1 cellular context compared by ENCODE assay signal in genomic region chr19:38975214-38975860, GRCh38.
TF ChIP-seq lines count a peak whose summit lies in the region.

TSS of gene FBXO17 (minus strand) at chr19:38975742. CDS start at chr19:38950319, 25,423 bp downstream.

TF ChIP-seq in HepG2, 621 proteins besides CTCF, POLR2A, EP300 and RAD21 (continued from another document and continues in another):
- no peak for TF ChIP-seq ATF2 (CRISPR knock-in tag; IDR thresholded peaks at IDR 0.05)
- TF ChIP-seq ZMYM3 (CRISPR knock-in tag; IDR thresholded peaks at IDR 0.05): no peak
- TF ChIP-seq ZNF605 (CRISPR knock-in tag; IDR thresholded peaks at IDR 0.05): no peak
- peak; percentile 73 for TF ChIP-seq PTBP1 (IDR thresholded peaks at IDR 0.05; ENCODE audit: low read depth, low read length, poor library complexity, severe bottlenecking)
- peak; percentile 57; the same call in 1 of the 2 replicates for TF ChIP-seq TBX2 (CRISPR knock-in tag; IDR thresholded peaks at IDR 0.05; ENCODE audit: borderline replicate concordance)
- no peak for TF ChIP-seq ZBTB42 (CRISPR knock-in tag; IDR thresholded peaks at IDR 0.05)
- peak; percentile 88 for TF ChIP-seq MAX (IDR thresholded peaks at IDR 0.05)
- peak; percentile 8; the same call in 1 of the 2 replicates for TF ChIP-seq SP4 (CRISPR knock-in tag; IDR thresholded peaks at IDR 0.05)
- no peak for TF ChIP-seq ZNF552 (CRISPR knock-in tag; IDR thresholded peaks at IDR 0.05; ENCODE audit: borderline replicate concordance)
- no peak for TF ChIP-seq HCFC1 (IDR thresholded peaks at IDR 0.05; ENCODE audit: low read depth, low read length)
- TF ChIP-seq HOMEZ (CRISPR knock-in tag; IDR thresholded peaks at IDR 0.05; ENCODE audit: low read depth): no peak
- TF ChIP-seq TEF (CRISPR knock-in tag; IDR thresholded peaks at IDR 0.05): no peak; the same call in 1 of the 2 replicates
- no peak for TF ChIP-seq GABPA (IDR thresholded peaks at IDR 0.05; ENCODE audit: low read depth, low read length)
- TF ChIP-seq GABPA (CRISPR knock-in tag; IDR thresholded peaks at IDR 0.05; ENCODE audit: low read depth): no peak
- no peak for TF ChIP-seq ZFP36L2 (CRISPR knock-in tag; IDR thresholded peaks at IDR 0.05)
- no peak for TF ChIP-seq NCOA2 (CRISPR knock-in tag; IDR thresholded peaks at IDR 0.05)
- no peak for TF ChIP-seq NFE2 (CRISPR knock-in tag; IDR thresholded peaks at IDR 0.05)
- no peak; the same call in 1 of the 2 replicates for TF ChIP-seq ATF7-NPFF (CRISPR knock-in tag; IDR thresholded peaks at IDR 0.05; ENCODE audit: low read depth)
- no peak for TF ChIP-seq ZNF260 (CRISPR knock-in tag; IDR thresholded peaks at IDR 0.05; ENCODE audit: borderline replicate concordance, low read depth)
- TF ChIP-seq ZBTB38 (CRISPR knock-in tag; IDR thresholded peaks at IDR 0.05): no peak
- no peak for TF ChIP-seq KLF9 (CRISPR knock-in tag; IDR thresholded peaks at IDR 0.05; ENCODE audit: low read depth)
- TF ChIP-seq NPAS2 (CRISPR knock-in tag; IDR thresholded peaks at IDR 0.05; ENCODE audit: borderline replicate concordance): no peak
- TF ChIP-seq ZNF816 (CRISPR knock-in tag; IDR thresholded peaks at IDR 0.05; ENCODE audit: borderline replicate concordance): no peak
- peak; percentile 23; the same call in 1 of the 2 replicates for TF ChIP-seq BRF2 (CRISPR knock-in tag; IDR thresholded peaks at IDR 0.05)
- TF ChIP-seq CEBPB (IDR thresholded peaks at IDR 0.05; ENCODE audit: borderline replicate concordance, low read depth, low read length): no peak
- TF ChIP-seq MED1 (CRISPR knock-in tag; IDR thresholded peaks at IDR 0.05): peak; percentile 3; the same call in 1 of the 2 replicates
- no peak for TF ChIP-seq TBL1XR1 (IDR thresholded peaks at IDR 0.05; ENCODE audit: borderline replicate concordance, low read length, partially characterized antibody)
- no peak for TF ChIP-seq KDM6A (CRISPR knock-in tag; IDR thresholded peaks at IDR 0.05; ENCODE audit: low read depth)
- TF ChIP-seq SNRNP70 (IDR thresholded peaks at IDR 0.05; ENCODE audit: low read depth, low read length): no peak
- TF ChIP-seq CBFB (CRISPR knock-in tag; IDR thresholded peaks at IDR 0.05): no peak
- no peak for TF ChIP-seq PAX8 (CRISPR knock-in tag; IDR thresholded peaks at IDR 0.05; ENCODE audit: borderline replicate concordance)
- peak; percentile 45 for TF ChIP-seq POLR2AphosphoS5 (IDR thresholded peaks at IDR 0.05; ENCODE audit: low read depth, low read length)
- no peak for TF ChIP-seq RERE (CRISPR knock-in tag; IDR thresholded peaks at IDR 0.05; ENCODE audit: low read depth)
- no peak for TF ChIP-seq ZBED4 (CRISPR knock-in tag; IDR thresholded peaks at IDR 0.05; ENCODE audit: borderline replicate concordance)
- no peak for TF ChIP-seq ZNF646 (CRISPR knock-in tag; IDR thresholded peaks at IDR 0.05)
- 0 out of 2 replicates have a peak, but pooled peaks have one; percentile 34 for TF ChIP-seq ELF3 (CRISPR knock-in tag; IDR thresholded peaks at IDR 0.05)
- TF ChIP-seq ZKSCAN8 (CRISPR knock-in tag; IDR thresholded peaks at IDR 0.05; ENCODE audit: borderline replicate concordance): no peak
- TF ChIP-seq RXRA (CRISPR knock-in tag; IDR thresholded peaks at IDR 0.05): no peak
- no peak for TF ChIP-seq ETV6 (CRISPR knock-in tag; conservative IDR thresholded peaks at IDR 0.05)
- peak; percentile 32; the same call in 1 of the 2 replicates for TF ChIP-seq ZNF274 (CRISPR knock-in tag; IDR thresholded peaks at IDR 0.05)
- TF ChIP-seq ZSCAN12 (CRISPR knock-in tag; IDR thresholded peaks at IDR 0.05): no peak
